ENCODE assay signal across 19 cellular contexts in genomic region chr4:118749347-118749988, GRCh38.
DNase-seq lines count a peak whose midpoint lies in the region; ATAC-seq and TF ChIP-seq lines count a peak whose summit lies in the region.
"Had no signal": no experiment of that assay in that cellular context is flagged by ENCODE, and none has a peak within 500 bp of the region (broad histone marks: within the 10 kb centered on the region; RNA-seq: fewer than 3 reads in every experiment).

No MANE protein-coding gene starts in this region.

- TF ChIP-seq POLR2A in testis (IDR thresholded peaks at IDR 0.05): no peak

- H3K9ac ChIP-seq in SK-N-SH: no peak overlapping the region

- intact Hi-C loops in testis (cut with DNase I; ENCODE audit: low total_unique reads): no loop called here

- no peaks in the 10 kb centered on the region for H3K4me1 Mint-ChIP-seq in natural killer cell treated with Interleukin-12 subunit alpha and Interleukin-12 subunit beta and Interleukin-15 and Interleukin-18, amount 100 ng/mL, for 72 hours (ENCODE audit: low read depth in 2 of 2)
- H3K4me1 Mint-ChIP-seq: stimulated activated memory B cell treated with anti-CD40 and anti-IgM and Interleukin-4, amounts not matched to agents 10 μg/mL and 1 μg/mL and 100 μg/mL, for 72 hours had no signal

- H3K36me3 ChIP-seq in SK-N-SH (replicated peaks in 1 of 2; ENCODE audit: control insufficient read depth in 1 of 2, insufficient read depth in 2 of 2, low read length in 1 of 2): peaks cover 57 to 71% of the 10 kb centered on the region in 2 experiments
- H3K36me3 ChIP-seq in testis (ENCODE audit: low read depth, missing control alignments): no peaks in the 10 kb centered on the region

- no peaks in the 10 kb centered on the region for H3K27me3 ChIP-seq in SK-N-SH (ENCODE audit: insufficient read depth)
- no peaks in the 10 kb centered on the region for H3K27me3 ChIP-seq in testis
- H3K27me3 ChIP-seq: upper lobe of left lung had no signal

- POLR2A ChIA-PET in SK-N-SH (lab: Yijun Ruan, JAX): no interaction called here

- H3K4me3 Mint-ChIP-seq in natural killer cell treated with Interleukin-12 subunit alpha and Interleukin-12 subunit beta and Interleukin-15 and Interleukin-18, amount 100 ng/mL, for 72 hours: no peak overlapping the region
- H3K4me3 Mint-ChIP-seq: effector memory CD8-positive, alpha-beta T cell; memory B cell; stimulated activated memory B cell treated with anti-CD40 and anti-IgM and Interleukin-4, amounts not matched to agents 10 μg/mL and 1 μg/mL and 100 μg/mL, for 72 hours had no signal

- ATAC-seq in SK-N-SH treated with all-trans-retinoic acid at 6 μM for 48 hours: no peak
- peak; percentile 91 for ATAC-seq in left lobe of liver
- ATAC-seq in GM18868 (IDR thresholded peaks at IDR 0.05; ENCODE audit: unreplicated experiment): no peak
- ATAC-seq in natural killer cell treated with Interleukin-12 subunit alpha and Interleukin-12 subunit beta and Interleukin-15 and Interleukin-18, amount 100 ng/mL, for 72 hours: no peak
- ATAC-seq: effector memory CD8-positive, alpha-beta T cell; Panc1; stimulated activated memory B cell treated with anti-CD40 and anti-IgM and Interleukin-4, amounts not matched to agents 10 μg/mL and 1 μg/mL and 100 μg/mL, for 72 hours had no signal

- peaks cover 21% of the 10 kb centered on the region for H3F3A ChIP-seq in SK-N-SH (replicated peaks; ENCODE audit: insufficient read depth)

- peaks cover 14% of the 10 kb centered on the region for H3K36me3 Mint-ChIP-seq in natural killer cell treated with Interleukin-12 subunit alpha and Interleukin-12 subunit beta and Interleukin-15 and Interleukin-18, amount 100 ng/mL, for 72 hours

- no peak overlapping the region; a peak in 1 of 4 replicates for H3K4me3 ChIP-seq in SK-N-SH (ENCODE audit: low read depth in 2 of 2, low read length in 1 of 2)
- peak overlapping the region in 1 of 2 donors; percentile 10 for H3K4me3 ChIP-seq in testis
- H3K4me3 ChIP-seq: upper lobe of left lung had no signal

- H3K79me2 ChIP-seq in SK-N-SH (ENCODE audit: insufficient read depth): peaks cover 29% of the 10 kb centered on the region; the same call in 1 of the 2 replicates

- 81% methylated on average over 5 of the region's 5 CpGs for WGBS in SK-N-SH (ENCODE audit: low lambda C conversion rate)
- 35 to 45% methylated on average over 5 of the region's 5 CpGs for WGBS in testis, 2 donors

- H3K9me3 ChIP-seq in SK-N-SH (no peaks in the 10 kb centered on the region), testis (no peaks in the 10 kb centered on the region)
- H3K9me3 ChIP-seq: upper lobe of left lung had no signal

- H3K9me2 ChIP-seq in SK-N-SH: no peaks in the 10 kb centered on the region

- CTCF ChIA-PET in SK-N-SH (lab: Yijun Ruan, JAX): interaction anchor here (1.0 to 4.4 kb wide), 4 partner anchors 19 to 220 kb away, joined by 3 to 19 read pairs (median 4); no protein-coding TSS in a partner anchor

- H3K27me3 Mint-ChIP-seq in natural killer cell treated with Interleukin-12 subunit alpha and Interleukin-12 subunit beta and Interleukin-15 and Interleukin-18, amount 100 ng/mL, for 72 hours: no peaks in the 10 kb centered on the region
- H3K27me3 Mint-ChIP-seq: effector memory CD8-positive, alpha-beta T cell; memory B cell; stimulated activated memory B cell treated with anti-CD40 and anti-IgM and Interleukin-4, amounts not matched to agents 10 μg/mL and 1 μg/mL and 100 μg/mL, for 72 hours had no signal

- DNase-seq in SK-N-SH (peak; percentile 30), NCI-H748 treated with DMSO at 0.1 percent for 48 hours (lab: John Stamatoyannopoulos, UW) (peak; percentile 12), left lobe of liver (ENCODE audit: low spot score) (peak; percentile 68), testis (peak; percentile 63)
- DNase-seq in natural killer cell treated with Interleukin-12 subunit alpha and Interleukin-12 subunit beta and Interleukin-15 and Interleukin-18, amount 100 ng/mL, for 72 hours (ENCODE audit: low spot score): no peak
- DNase-seq in stimulated activated CD4-positive, alpha-beta T cell treated with anti-CD3 and anti-CD28 coated beads, Interleukin-2, amount 100 ng/mL, for 48 hours: no peak
- DNase-seq: activated CD4-positive, alpha-beta T cell treated with anti-CD3 and anti-CD28 coated beads for 48 hours; activated gamma-delta T cell; anterior cingulate cortex; effector memory CD8-positive, alpha-beta T cell; NCI-H187 treated with DMSO at 0.1 percent for 48 hours; stimulated activated CD4-positive, alpha-beta T cell treated with anti-CD3 and anti-CD28 coated beads, Interleukin-15, amount 100 ng/mL, for 24 hours; upper lobe of left lung had no signal

- no peak for TF ChIP-seq EP300 in SK-N-SH (IDR thresholded peaks at IDR 0.05; ENCODE audit: borderline replicate concordance in 1 of 2, low read depth in 1 of 2, low read length in 1 of 2)

- H2AFZ ChIP-seq in SK-N-SH (ENCODE audit: low read depth): no peak overlapping the region

- no peak overlapping the region for H3K4me2 ChIP-seq in SK-N-SH

- TF ChIP-seq RAD21 in SK-N-SH (IDR thresholded peaks at IDR 0.05; ENCODE audit: low read length): no peak

- no peaks in the 10 kb centered on the region for H3K9me3 Mint-ChIP-seq in natural killer cell treated with Interleukin-12 subunit alpha and Interleukin-12 subunit beta and Interleukin-15 and Interleukin-18, amount 100 ng/mL, for 72 hours
- H3K9me3 Mint-ChIP-seq: effector memory CD8-positive, alpha-beta T cell; memory B cell; stimulated activated memory B cell treated with anti-CD40 and anti-IgM and Interleukin-4, amounts not matched to agents 10 μg/mL and 1 μg/mL and 100 μg/mL, for 72 hours had no signal

- H3K27ac Mint-ChIP-seq in natural killer cell treated with Interleukin-12 subunit alpha and Interleukin-12 subunit beta and Interleukin-15 and Interleukin-18, amount 100 ng/mL, for 72 hours: no peak overlapping the region
- H3K27ac Mint-ChIP-seq: effector memory CD8-positive, alpha-beta T cell; memory B cell; stimulated activated memory B cell treated with anti-CD40 and anti-IgM and Interleukin-4, amounts not matched to agents 10 μg/mL and 1 μg/mL and 100 μg/mL, for 72 hours had no signal

- no peaks in the 10 kb centered on the region for H4K20me1 ChIP-seq in SK-N-SH (ENCODE audit: insufficient read depth)

- TF ChIP-seq CTCF in SK-N-SH (IDR thresholded peaks at IDR 0.05) (no peak), testis (IDR thresholded peaks at IDR 0.05) (no peak)

- peak overlapping the region in 1 of 2 experiments; percentile 99; a peak in 2 of 4 replicates for H3K27ac ChIP-seq in SK-N-SH (ENCODE audit: low read depth in 2 of 2, low read length in 1 of 2)
- H3K27ac ChIP-seq in testis: peak overlapping the region; percentile 80 to 84
- H3K27ac ChIP-seq: C4-2B, upper lobe of left lung had no signal

- H3K4me1 ChIP-seq in SK-N-SH (ENCODE audit: control insufficient read depth in 1 of 2, insufficient read depth in 2 of 2, low read depth in 1 of 2, low read length in 1 of 2) (peaks cover 17% of the 10 kb centered on the region in 2 experiments; a peak in 3 of 4 replicates), testis (peaks cover 43% of the 10 kb centered on the region)
- H3K4me1 ChIP-seq: upper lobe of left lung had no signal

TF ChIP-seq in SK-N-SH, 30 proteins besides CTCF, POLR2A, EP300 and RAD21 (continues in another document):
- TF ChIP-seq MAX (IDR thresholded peaks at IDR 0.05; ENCODE audit: low read depth) (no peak), ELF1 (IDR thresholded peaks at IDR 0.05) (no peak), USF1 (IDR thresholded peaks at IDR 0.05; ENCODE audit: borderline replicate concordance, low read depth) (no peak), RFX5 (IDR thresholded peaks at IDR 0.05; ENCODE audit: low read length) (no peak), TCF12 (IDR thresholded peaks at IDR 0.05) (no peak)

TF ChIP-seq in SK-N-SH treated with all-trans-retinoic acid at 6 μM for 48 hours, 23 proteins besides CTCF, POLR2A, EP300 and RAD21 (continues in another document):
- TF ChIP-seq ZNF8 (CRISPR knock-in tag; IDR thresholded peaks at IDR 0.05) (no peak), PATZ1 (CRISPR knock-in tag; IDR thresholded peaks at IDR 0.05; ENCODE audit: borderline replicate concordance) (no peak), SNAI2 (CRISPR knock-in tag; IDR thresholded peaks at IDR 0.05) (no peak), ZFP30 (CRISPR knock-in tag; IDR thresholded peaks at IDR 0.05) (no peak), ZC3H10 (CRISPR knock-in tag; IDR thresholded peaks at IDR 0.05) (no peak), CSRNP3 (CRISPR knock-in tag; IDR thresholded peaks at IDR 0.05) (no peak)

Comparison
In these comparisons a context has a peak if more than half of its experiments do, and no peak if none do; other contexts are left out.
1. DNase-seq: peak in SK-N-SH (single experiment), NCI-H748 treated with DMSO at 0.1 percent for 48 hours (single experiment), left lobe of liver (single experiment) and testis (single experiment); none in natural killer cell treated with Interleukin-12 subunit alpha and Interleukin-12 subunit beta and Interleukin-15 and Interleukin-18, amount 100 ng/mL, for 72 hours (single experiment) and stimulated activated CD4-positive, alpha-beta T cell treated with anti-CD3 and anti-CD28 coated beads, Interleukin-2, amount 100 ng/mL, for 48 hours (0 of 2).